In genomic region chr6:146670161-146670560, GRCh38 we compare ENCODE assay signal across 29 cellular contexts.
DNase-seq lines count a peak whose midpoint lies in the region; ATAC-seq and TF ChIP-seq lines count a peak whose summit lies in the region.
"Had no signal": no experiment of that assay in that cellular context is flagged by ENCODE, and none has a peak within 500 bp of the region (broad histone marks: within the 10 kb centered on the region; RNA-seq: fewer than 3 reads in every experiment).

No MANE protein-coding gene starts in this region.

- no peaks in the 10 kb centered on the region for H3K36me3 Mint-ChIP-seq in T-cell
- H3K36me3 Mint-ChIP-seq: activated CD4-positive, alpha-beta memory T cell treated with anti-CD3 and anti-CD28 coated beads for 36 hours; IgD-negative memory B cell; neural progenitor cell had no signal

- H3K27me3 ChIP-seq in smooth muscle cell (ENCODE audit: low read depth), result no peaks in the 10 kb centered on the region
- H3K27me3 ChIP-seq: cardiac muscle cell, esophagus squamous epithelium, neural progenitor cell, Peyer's patch, SJCRH30 had no signal

- DNase-seq in HCEC 1CT (peak; percentile 11), amniotic epithelial cell (ENCODE audit: low read depth) (peak; percentile 62), fibroblast of pulmonary artery (ENCODE audit: low read depth) (peak; percentile 5), smooth muscle cell (lab: John Stamatoyannopoulos, UW; ENCODE audit: unreplicated experiment) (no peak), cerebellar cortex (ENCODE audit: low spot score) (no peak), T-cell (no peak), foreskin melanocyte (no peak)
- DNase-seq: activated CD4-positive, alpha-beta memory T cell treated with anti-CD3 and anti-CD28 coated beads for 36 hours; activated CD4-positive, CD25-positive, alpha-beta regulatory T cell treated with anti-CD3 and anti-CD28 coated beads, Interleukin-2, amount 50 U/mL, for 72 hours; activated CD8-positive, alpha-beta memory T cell treated with anti-CD3 and anti-CD28 coated beads, Interleukin-2, amount 50 U/mL, for 4 hours; activated naive CD4-positive, alpha-beta T cell treated with anti-CD3 and anti-CD28 coated beads, Interleukin-2, amount 50 U/mL, for 16 hours; amygdala; esophagus squamous epithelium; head of caudate nucleus; left cardiac atrium; NCI-H1105; NCI-H1930; NCI-H526 treated with DMSO at 0.1 percent for 48 hours; Peyer's patch; posterior cingulate gyrus; SJCRH30; stimulated activated naive CD4-positive, alpha-beta T cell had no signal

- POLR2A ChIA-PET in T-cell (lab: Charles Lee), result no interaction called here

- no peaks in the 10 kb centered on the region for H3K36me3 ChIP-seq in smooth muscle cell (ENCODE audit: low read depth)
- H3K36me3 ChIP-seq: cardiac muscle cell, esophagus squamous epithelium, neural progenitor cell, Peyer's patch, SJCRH30 had no signal

- H3K4me2 ChIP-seq in smooth muscle cell, result peak overlapping the region; percentile 64
- H3K4me2 ChIP-seq: neural progenitor cell had no signal

- H3K4me3 ChIP-seq in fibroblast of pulmonary artery (replicated peaks; ENCODE audit: low read depth, low read length) (no peak overlapping the region), smooth muscle cell (no peak overlapping the region)
- H3K4me3 ChIP-seq: cardiac muscle cell, esophagus squamous epithelium, neural progenitor cell, Peyer's patch, SJCRH30 had no signal

- peak overlapping the region; percentile 76 for H3K9ac ChIP-seq in smooth muscle cell (ENCODE audit: low read depth)
- H3K9ac ChIP-seq: neural progenitor cell had no signal

- no peaks in the 10 kb centered on the region for H4K20me1 ChIP-seq in smooth muscle cell (ENCODE audit: low read depth)

- no peak overlapping the region for H3K27ac Mint-ChIP-seq in T-cell
- H3K27ac Mint-ChIP-seq: activated CD4-positive, alpha-beta memory T cell treated with anti-CD3 and anti-CD28 coated beads for 36 hours; activated T-helper 17 cell treated with anti-CD3 and anti-CD28 coated beads, Interleukin-2, amount 50 U/mL, for 72 hours; IgD-negative memory B cell; neural progenitor cell had no signal

- no peaks in the 10 kb centered on the region for H3K4me1 Mint-ChIP-seq in T-cell
- H3K4me1 Mint-ChIP-seq: activated T-helper 17 cell treated with anti-CD3 and anti-CD28 coated beads, Interleukin-2, amount 50 U/mL, for 72 hours; IgD-negative memory B cell had no signal

- peak overlapping the region; percentile 95 for H3K27ac ChIP-seq in smooth muscle cell (ENCODE audit: low read depth)
- H3K27ac ChIP-seq: cardiac muscle cell, esophagus squamous epithelium, neural progenitor cell, Peyer's patch, SJCRH30 had no signal

- peaks cover 7% of the 10 kb centered on the region for H3K4me1 ChIP-seq in smooth muscle cell (ENCODE audit: low read depth)
- H3K4me1 ChIP-seq: esophagus squamous epithelium, neural progenitor cell, Peyer's patch, SJCRH30 had no signal

- TF ChIP-seq CTCF in fibroblast of pulmonary artery (IDR thresholded peaks at IDR 0.05; ENCODE audit: low read length, missing control alignments) (no peak), smooth muscle cell (IDR thresholded peaks at IDR 0.05; ENCODE audit: borderline replicate concordance, insufficient read depth, poor library complexity, severe bottlenecking) (no peak)

- H3K4me3 Mint-ChIP-seq in T-cell, result no peak overlapping the region
- H3K4me3 Mint-ChIP-seq: activated CD4-positive, alpha-beta memory T cell treated with anti-CD3 and anti-CD28 coated beads for 36 hours; activated T-helper 17 cell treated with anti-CD3 and anti-CD28 coated beads, Interleukin-2, amount 50 U/mL, for 72 hours; dendritic cell treated with granulocyte-macrophage colony-stimulating factor and Interleukin-4, amounts not matched to agents 40 ng/mL and 50 ng/mL, for 4 days; IgD-negative memory B cell; neural progenitor cell had no signal

- 28% methylated on average over 4 of the region's 4 CpGs for WGBS in smooth muscle cell (ENCODE audit: low lambda C conversion rate)

- no peaks in the 10 kb centered on the region for H3K9me3 ChIP-seq in smooth muscle cell (replicated peaks; ENCODE audit: low read depth)
- H3K9me3 ChIP-seq: esophagus squamous epithelium, Peyer's patch, SJCRH30 had no signal

- H3K79me2 ChIP-seq in smooth muscle cell (ENCODE audit: low read depth), result no peaks in the 10 kb centered on the region

- no peak overlapping the region for H2AFZ ChIP-seq in smooth muscle cell (ENCODE audit: low read depth)
- H2AFZ ChIP-seq: neural progenitor cell had no signal

- H3K9me3 Mint-ChIP-seq in T-cell, result no peaks in the 10 kb centered on the region
- H3K9me3 Mint-ChIP-seq: activated CD4-positive, alpha-beta memory T cell treated with anti-CD3 and anti-CD28 coated beads for 36 hours; activated T-helper 17 cell treated with anti-CD3 and anti-CD28 coated beads, Interleukin-2, amount 50 U/mL, for 72 hours; dendritic cell treated with granulocyte-macrophage colony-stimulating factor and Interleukin-4, amounts not matched to agents 40 ng/mL and 50 ng/mL, for 4 days; IgD-negative memory B cell; neural progenitor cell had no signal

- CTCF ChIA-PET in T-cell (lab: Charles Lee), result no interaction called here

- peaks cover 4 to 25% of the 10 kb centered on the region in 2 donors for H3K27me3 Mint-ChIP-seq in T-cell
- H3K27me3 Mint-ChIP-seq: dendritic cell treated with granulocyte-macrophage colony-stimulating factor and Interleukin-4, amounts not matched to agents 40 ng/mL and 50 ng/mL, for 4 days; IgD-negative memory B cell had no signal

- ATAC-seq in T-cell (replicated peaks in 1 of 4), result no peak
- no peak for ATAC-seq in HG03280 (IDR thresholded peaks at IDR 0.05; ENCODE audit: unreplicated experiment)
- ATAC-seq: activated T-helper 17 cell treated with anti-CD3 and anti-CD28 coated beads, Interleukin-2, amount 50 U/mL, for 72 hours; left cardiac atrium; sciatic nerve had no signal

- peaks cover 21% of the 10 kb centered on the region for H3F3A ChIP-seq in smooth muscle cell (ENCODE audit: low read depth)

Comparison
In these comparisons a context has a peak if more than half of its experiments do, and no peak if none do; other contexts are left out.
1. DNase-seq: peak in HCEC 1CT (single experiment), amniotic epithelial cell (single experiment) and fibroblast of pulmonary artery (single experiment); none in smooth muscle cell (single experiment), cerebellar cortex (single experiment), T-cell (0 of 34) and foreskin melanocyte (single experiment).